ENCODE assay signal across 1 cellular context in genomic region chr3:129602309-129602708, GRCh38.
TF ChIP-seq lines count a peak whose summit lies in the region.

No MANE protein-coding gene starts in this region.

TF ChIP-seq in GM23338, 12 proteins besides CTCF, POLR2A, EP300 and RAD21 (continued from another document):
- TF ChIP-seq ZNF462 (CRISPR knock-in tag; IDR thresholded peaks at IDR 0.05) (no peak; the same call in 1 of the 2 replicates), NANOG (IDR thresholded peaks at IDR 0.05; ENCODE audit: borderline replicate concordance) (no peak), EZH2 (IDR thresholded peaks at IDR 0.05; ENCODE audit: low read depth, unreplicated experiment) (no peak), ZNF114 (CRISPR knock-in tag; IDR thresholded peaks at IDR 0.05) (no peak), POLR2AphosphoS5 (IDR thresholded peaks at IDR 0.05; ENCODE audit: low read depth) (no peak), STAT1 (IDR thresholded peaks at IDR 0.05; ENCODE audit: unreplicated experiment) (no peak)
- TF ChIP-seq, protein P1, sequence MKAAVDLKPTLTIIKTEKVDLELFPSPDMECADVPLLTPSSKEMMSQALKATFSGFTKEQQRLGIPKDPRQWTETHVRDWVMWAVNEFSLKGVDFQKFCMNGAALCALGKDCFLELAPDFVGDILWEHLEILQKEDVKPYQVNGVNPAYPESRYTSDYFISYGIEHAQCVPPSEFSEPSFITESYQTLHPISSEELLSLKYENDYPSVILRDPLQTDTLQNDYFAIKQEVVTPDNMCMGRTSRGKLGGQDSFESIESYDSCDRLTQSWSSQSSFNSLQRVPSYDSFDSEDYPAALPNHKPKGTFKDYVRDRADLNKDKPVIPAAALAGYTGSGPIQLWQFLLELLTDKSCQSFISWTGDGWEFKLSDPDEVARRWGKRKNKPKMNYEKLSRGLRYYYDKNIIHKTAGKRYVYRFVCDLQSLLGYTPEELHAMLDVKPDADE (IDR thresholded peaks at IDR 0.05) = no peak
